33 cellular contexts compared by ENCODE assay signal in the genomic region with DNA sequence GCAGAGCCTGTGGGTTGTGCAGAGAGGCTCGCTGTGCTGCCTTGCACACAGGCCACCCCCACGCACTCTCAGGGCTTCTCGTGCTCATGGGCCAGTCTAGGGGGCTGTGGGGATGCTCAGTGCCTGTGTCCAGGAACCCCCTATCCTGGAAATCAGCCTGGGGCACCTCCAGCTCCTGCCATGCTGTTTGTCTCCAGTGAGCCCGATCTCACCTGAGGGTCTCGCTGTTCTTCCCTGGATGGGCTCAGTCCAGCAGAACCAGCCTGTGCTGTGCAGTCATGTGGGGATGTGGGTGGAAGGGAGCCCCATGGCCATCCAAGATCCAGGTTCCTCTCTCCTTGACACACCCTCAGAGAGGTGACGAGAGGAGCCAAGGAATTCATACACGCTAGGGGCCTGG. TPM values are rescaled to one million over a fixed set of nuclear protein-coding genes. Genes with fewer than 3 reads are reported as not detected.
"Had no signal": no experiment of that assay in that cellular context is flagged by ENCODE, and none has a peak within 500 bp of the region (broad histone marks: within the 10 kb centered on the region; RNA-seq: fewer than 3 reads in every experiment).

No MANE protein-coding gene starts in this region.

- DNase-seq: activated B cell treated with CpG ODN at 0.5 μM for 24 hours; activated CD4-positive, alpha-beta T cell treated with anti-CD3 and anti-CD28 coated beads for 48 hours; activated CD4-positive, alpha-beta T cell treated with anti-CD3 and anti-CD28 coated beads, Interleukin-2, amount 50 U/mL, for 1 hour; activated CD4-positive, alpha-beta T cell treated with anti-CD3 and anti-CD28 coated beads, Interleukin-2, amount 50 U/mL, for 48 hours; activated CD8-positive, alpha-beta memory T cell treated with anti-CD3 and anti-CD28 coated beads for 24 hours; activated CD8-positive, alpha-beta T cell treated with anti-CD3 and anti-CD28 coated beads for 36 hours; activated naive CD4-positive, alpha-beta T cell treated with anti-CD3 and anti-CD28 coated beads for 36 hours; activated naive CD8-positive, alpha-beta T cell treated with anti-CD3 and anti-CD28 coated beads for 36 hours; activated naive CD8-positive, alpha-beta T cell treated with anti-CD3 and anti-CD28 coated beads, Interleukin-2, amount 50 U/mL, for 24 hours; activated T-cell treated with anti-CD3 and anti-CD28 coated beads for 4 hours; activated T-cell treated with anti-CD3 and anti-CD28 coated beads, Interleukin-2, amount 50 U/mL, for 24 hours; activated T-cell treated with anti-CD3 and anti-CD28 coated beads, Interleukin-2, amount 50 U/mL, for 72 hours; adrenal gland; amygdala; body of pancreas; central memory CD4-positive, alpha-beta T cell; cerebellar nuclear complex; colonic mucosa; effector memory CD4-positive, alpha-beta T cell; esophagus squamous epithelium; foreskin melanocyte; T-helper 1 cell; T-helper 17 cell; T1000; WERI-Rb-1 had no signal

- H3K36me3 ChIP-seq: adrenal gland, cardiac muscle cell, colonic mucosa, esophagus squamous epithelium, gastroesophageal sphincter, WERI-Rb-1 had no signal

- ATAC-seq: activated CD4-positive, CD25-positive, alpha-beta regulatory T cell treated with anti-CD3 and anti-CD28 coated beads, Interleukin-2, amount 50 U/mL, for 24 hours; activated CD8-positive, alpha-beta T cell treated with anti-CD3 and anti-CD28 coated beads for 36 hours; activated naive CD8-positive, alpha-beta T cell treated with anti-CD3 and anti-CD28 coated beads, Interleukin-2, amount 50 U/mL, for 24 hours; activated T-cell treated with anti-CD3 and anti-CD28 coated beads, Interleukin-2, amount 50 U/mL, for 72 hours; body of pancreas; gastroesophageal sphincter; T-helper 17 cell had no signal

- H3K4me3 ChIP-seq: adrenal gland, body of pancreas, cardiac muscle cell, colonic mucosa, esophagus squamous epithelium, gastroesophageal sphincter had no signal

- H3K27me3 ChIP-seq: adrenal gland, body of pancreas, cardiac muscle cell, colonic mucosa had no signal

RNA-seq across cellular contexts. Expression of a gene that starts 4.8 kb away (rescaled TPM):
- total RNA-seq: activated B cell treated with CpG ODN at 0.5 μM for 24 hours; activated CD8-positive, alpha-beta T cell treated with anti-CD3 and anti-CD28 coated beads for 36 hours; activated naive CD4-positive, alpha-beta T cell treated with anti-CD3 and anti-CD28 coated beads for 36 hours; activated naive CD8-positive, alpha-beta T cell treated with anti-CD3 and anti-CD28 coated beads for 36 hours; activated T-cell treated with anti-CD3 and anti-CD28 coated beads, Interleukin-2, amount 50 U/mL, for 72 hours; adrenal gland; aorta; body of pancreas; cardiac muscle cell; colonic mucosa; dermis microvascular lymphatic vessel endothelial cell; esophagus squamous epithelium; fibroblast of lung; fibroblast of villous mesenchyme; gastroesophageal sphincter; glomerular endothelial cell; T-helper 17 cell had no signal

RNA-seq across cellular contexts. Expression of a gene that starts 26.7 kb away (rescaled TPM):
- total RNA-seq: dermis microvascular lymphatic vessel endothelial cell, fibroblast of lung, fibroblast of villous mesenchyme had no signal

RNA-seq across cellular contexts. Expression of a gene that starts 38.5 kb away (rescaled TPM):
- total RNA-seq: activated B cell treated with CpG ODN at 0.5 μM for 24 hours; activated CD8-positive, alpha-beta T cell treated with anti-CD3 and anti-CD28 coated beads for 36 hours; activated naive CD4-positive, alpha-beta T cell treated with anti-CD3 and anti-CD28 coated beads for 36 hours; activated naive CD8-positive, alpha-beta T cell treated with anti-CD3 and anti-CD28 coated beads for 36 hours; activated T-cell treated with anti-CD3 and anti-CD28 coated beads, Interleukin-2, amount 50 U/mL, for 72 hours; adrenal gland; aorta; cardiac muscle cell; dermis microvascular lymphatic vessel endothelial cell; esophagus squamous epithelium; fibroblast of lung; fibroblast of villous mesenchyme; gastroesophageal sphincter; glomerular endothelial cell; T-helper 17 cell had no signal
